Comparison of ENCODE assay signal across 15 cellular contexts in the genomic region with DNA sequence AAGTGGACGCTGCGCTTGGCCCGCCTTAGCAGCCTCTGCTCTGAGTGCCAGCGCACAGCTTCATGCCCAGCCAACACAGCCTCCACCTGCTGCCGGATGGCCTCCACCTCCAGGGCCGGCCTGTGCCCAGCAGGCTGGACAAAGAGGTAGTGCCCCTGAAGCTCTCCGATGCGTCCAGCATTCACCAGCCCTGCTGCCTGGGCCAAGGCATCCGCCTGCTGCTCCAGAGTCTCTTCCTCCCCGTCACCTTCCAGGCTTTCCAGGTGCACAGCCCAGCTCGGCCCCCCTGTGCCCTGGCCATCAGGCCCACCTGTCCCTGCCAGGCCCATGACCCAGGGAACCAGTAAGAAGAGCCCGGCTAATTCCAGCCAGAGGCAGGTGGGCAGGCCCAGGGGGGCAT. TPM values are rescaled to one million over a fixed set of nuclear protein-coding genes. Genes with fewer than 3 reads are reported as not detected.
DNase-seq lines count a peak whose midpoint lies in the region; ATAC-seq and TF ChIP-seq lines count a peak whose summit lies in the region.
"Had no signal": no experiment of that assay in that cellular context is flagged by ENCODE, and none has a peak within 500 bp of the region (broad histone marks: within the 10 kb centered on the region; RNA-seq: fewer than 3 reads in every experiment).

No MANE protein-coding gene starts in this region.

- no peaks in the 10 kb centered on the region for H3K27me3 ChIP-seq in BLaER1 treated with 17β-estradiol and CSF1 and Interleukin-3, amounts not matched to agents 10 nM and 100 nM
- H3K27me3 ChIP-seq in DND-41 (ENCODE audit: insufficient read depth, low read length, poor library complexity), result no peaks in the 10 kb centered on the region
- H3K27me3 ChIP-seq: esophagus muscularis mucosa had no signal

- peak overlapping the region in 9 of 11 experiments; percentile 29 to 95 (median 88); a peak in 12 of 22 replicates for H3K27ac ChIP-seq in BLaER1 treated with 17β-estradiol and CSF1 and Interleukin-3, amounts not matched to agents 10 nM and 100 nM
- H3K27ac ChIP-seq in DND-41 (ENCODE audit: low read length), result peak overlapping the region; percentile 84
- H3K27ac ChIP-seq: SK-N-MC had no signal

- no peaks in the 10 kb centered on the region for H3K9me3 Mint-ChIP-seq in activated naive CD4-positive, alpha-beta T cell treated with anti-CD3 and anti-CD28 coated beads, Interleukin-2, amount 50 U/mL, for 72 hours
- H3K9me3 Mint-ChIP-seq in naive B cell (no peaks in the 10 kb centered on the region), endothelial cell (ENCODE audit: unreplicated experiment) (no peaks in the 10 kb centered on the region)
- H3K9me3 Mint-ChIP-seq: WTC11 had no signal

- H3K36me3 ChIP-seq in BLaER1 treated with 17β-estradiol and CSF1 and Interleukin-3, amounts not matched to agents 10 nM and 100 nM, result peaks cover 50 to 59% (median 53%) of the 10 kb centered on the region in 11 experiments
- peaks cover 53% of the 10 kb centered on the region for H3K36me3 ChIP-seq in DND-41 (ENCODE audit: insufficient read depth, low read length)

- intact Hi-C loops in left colon (cut with DNase I, micrococcal nuclease), result loop anchor here (5.0 kb wide), 2 partner anchors 47 to 132 kb away; partner anchors contain the start of gene SIK3 (in 1 of the 2)

- TF ChIP-seq CTCF in DND-41 (IDR thresholded peaks at IDR 0.05; ENCODE audit: borderline replicate concordance, extremely low read depth, low read length, poor library complexity, severe bottlenecking) (no peak), endothelial cell (IDR thresholded peaks at IDR 0.05; ENCODE audit: unreplicated experiment) (no peak)

- H2AFZ ChIP-seq in DND-41 (ENCODE audit: low read depth, low read length), result no peak overlapping the region

- H3K36me3 Mint-ChIP-seq in activated naive CD4-positive, alpha-beta T cell treated with anti-CD3 and anti-CD28 coated beads, Interleukin-2, amount 50 U/mL, for 72 hours, result peaks cover 50 to 54% of the 10 kb centered on the region in 2 donors
- H3K36me3 Mint-ChIP-seq in naive B cell (peaks cover 10 to 23% of the 10 kb centered on the region in 2 donors), endothelial cell (ENCODE audit: low read depth, unreplicated experiment) (peaks cover 8% of the 10 kb centered on the region)

- H3K4me3 Mint-ChIP-seq in naive B cell, result peak overlapping the region in 6 of 8 donors; percentile 86 to 99 (median 96)
- no peak overlapping the region for H3K4me3 Mint-ChIP-seq in endothelial cell (ENCODE audit: unreplicated experiment)
- H3K4me3 Mint-ChIP-seq: WTC11 had no signal

- H3K27me3 Mint-ChIP-seq in naive B cell, result no peaks in the 10 kb centered on the region
- peaks cover 14% of the 10 kb centered on the region for H3K27me3 Mint-ChIP-seq in endothelial cell (ENCODE audit: unreplicated experiment)

- peak overlapping the region in 3 of 10 experiments; percentile 90 to 98 (median 94); a peak in 1 of 20 replicates for H3K4me3 ChIP-seq in BLaER1 treated with 17β-estradiol and CSF1 and Interleukin-3, amounts not matched to agents 10 nM and 100 nM
- H3K4me3 ChIP-seq in DND-41 (ENCODE audit: low read depth in 1 of 2, low read length in 2 of 2), result peak overlapping the region in 1 of 2 experiments; percentile 91; a peak in 1 of 4 replicates
- H3K4me3 ChIP-seq: esophagus muscularis mucosa, SK-N-MC had no signal

- peak overlapping the region in 10 of 11 experiments; percentile 25 to 95 (median 90); a peak in 18 of 22 replicates for H3K9ac ChIP-seq in BLaER1 treated with 17β-estradiol and CSF1 and Interleukin-3, amounts not matched to agents 10 nM and 100 nM
- peak overlapping the region; percentile 71 for H3K9ac ChIP-seq in DND-41 (ENCODE audit: low read depth, low read length)

- H3K4me1 Mint-ChIP-seq in naive B cell (peaks cover 35 to 63% (median 62%) of the 10 kb centered on the region in 3 donors), endothelial cell (ENCODE audit: unreplicated experiment) (peaks cover 34% of the 10 kb centered on the region)

- no peak for DNase-seq in DND-41
- DNase-seq in activated naive CD4-positive, alpha-beta T cell treated with anti-CD3 and anti-CD28 coated beads, Interleukin-2, amount 50 U/mL, for 72 hours (ENCODE audit: low spot score in 2 of 2), result no peak
- DNase-seq in naive B cell, result no peak
- DNase-seq in cerebellar cortex (ENCODE audit: low spot score), result no peak
- DNase-seq in endothelial cell (ENCODE audit: low spot score), result no peak
- DNase-seq in left colon, result no peak
- DNase-seq: GF-D8, NCI-H1105 treated with DMSO at 0.1 percent for 48 hours had no signal

- ATAC-seq in DND-41 (ENCODE audit: insufficient read depth, low read depth), result no peak
- ATAC-seq in activated naive CD4-positive, alpha-beta T cell treated with anti-CD3 and anti-CD28 coated beads, Interleukin-2, amount 50 U/mL, for 72 hours, result no peak
- ATAC-seq in naive B cell (ENCODE audit: low read depth in 2 of 2), result no peak
- no peak for ATAC-seq in HG03342 (IDR thresholded peaks at IDR 0.05; ENCODE audit: unreplicated experiment)
- ATAC-seq in left colon, result no peak
- ATAC-seq: HepG2, left lobe of liver, WTC11 had no signal

- H3K4me1 ChIP-seq in BLaER1 treated with 17β-estradiol and CSF1 and Interleukin-3, amounts not matched to agents 10 nM and 100 nM, result peaks cover 35 to 39% (median 37%) of the 10 kb centered on the region in 10 experiments
- peaks cover 43% of the 10 kb centered on the region for H3K4me1 ChIP-seq in DND-41 (ENCODE audit: insufficient read depth, low read length)

- H3K9me3 ChIP-seq in BLaER1 treated with 17β-estradiol and CSF1 and Interleukin-3, amounts not matched to agents 10 nM and 100 nM (replicated peaks in 1 of 11), result no peaks in the 10 kb centered on the region
- H3K9me3 ChIP-seq in DND-41 (ENCODE audit: insufficient read depth, low read length, severe bottlenecking), result no peaks in the 10 kb centered on the region
- H3K9me3 ChIP-seq: esophagus muscularis mucosa had no signal

- H3K27ac Mint-ChIP-seq in activated naive CD4-positive, alpha-beta T cell treated with anti-CD3 and anti-CD28 coated beads, Interleukin-2, amount 50 U/mL, for 72 hours, result peak overlapping the region; percentile 96 to 100
- peak overlapping the region in 3 of 6 donors; percentile 86 to 99 (median 92) for H3K27ac Mint-ChIP-seq in naive B cell
- no peak overlapping the region for H3K27ac Mint-ChIP-seq in endothelial cell (ENCODE audit: unreplicated experiment)

- H3K79me2 ChIP-seq in DND-41 (ENCODE audit: insufficient read depth, low read length), result peaks cover 53% of the 10 kb centered on the region

- H3K4me2 ChIP-seq in BLaER1 treated with 17β-estradiol and CSF1 and Interleukin-3, amounts not matched to agents 10 nM and 100 nM, result peak overlapping the region; percentile 92 to 100 (median 96)
- H3K4me2 ChIP-seq in DND-41 (ENCODE audit: insufficient read depth, low read length), result peak overlapping the region; percentile 83

- H4K20me1 ChIP-seq in BLaER1 treated with 17β-estradiol and CSF1 and Interleukin-3, amounts not matched to agents 10 nM and 100 nM, result peaks cover 0 to 51% (median 21%) of the 10 kb centered on the region in 11 experiments; a peak in 18 of 22 replicates
- H4K20me1 ChIP-seq in DND-41 (ENCODE audit: insufficient read depth, low read length), result peaks cover 19% of the 10 kb centered on the region

RNA-seq across cellular contexts. Expression of gene PCSK7, which starts 2.5 kb away (rescaled TPM):
- total RNA-seq in activated naive CD4-positive, alpha-beta T cell treated with anti-CD3 and anti-CD28 coated beads, Interleukin-2, amount 50 U/mL, for 72 hours, result 100 to 1,000 TPM; 126 to 201 TPM
- 10 to 100 TPM; 27.8 to 61.9 (median 32.2) TPM for polyA plus RNA-seq in naive B cell (ENCODE audit: low read depth in 6 of 6)
- total RNA-seq in endothelial cell (ENCODE audit: unreplicated experiment) (93.6 TPM), left colon (100 to 1,000 TPM; 153 to 232 TPM)

RNA-seq across cellular contexts. Expression of gene RNF214, which starts 3.1 kb away (rescaled TPM):
- 10 to 100 TPM; 13.3 to 21.6 TPM for total RNA-seq in activated naive CD4-positive, alpha-beta T cell treated with anti-CD3 and anti-CD28 coated beads, Interleukin-2, amount 50 U/mL, for 72 hours
- 10 to 100 TPM in 4 of 6 donors, 1 to 10 TPM in 2; 1.4 to 15.5 (median 13.4) TPM for polyA plus RNA-seq in naive B cell (ENCODE audit: low read depth in 6 of 6)
- 37.1 TPM for total RNA-seq in endothelial cell (ENCODE audit: unreplicated experiment)
- 10 to 100 TPM; 17.4 to 17.8 TPM for total RNA-seq in left colon

RNA-seq across cellular contexts. Expression of gene TAGLN, which starts 30.2 kb away (rescaled TPM):
- total RNA-seq in activated naive CD4-positive, alpha-beta T cell treated with anti-CD3 and anti-CD28 coated beads, Interleukin-2, amount 50 U/mL, for 72 hours, result 1 to 10 TPM; 1.5 to 5.4 TPM
- polyA plus RNA-seq in naive B cell (ENCODE audit: low read depth in 6 of 6), result 10 to 100 TPM in 2 of 6 donors, 1 to 10 TPM in 3, not detected in 1; 5.2 to 11.5 (median 6.8) TPM
- total RNA-seq in endothelial cell (ENCODE audit: unreplicated experiment), result 25.4 TPM
- 100 to 1,000 TPM in 1 of 2 donors, 10 to 100 TPM in 1; 64.6 to 747 TPM for total RNA-seq in left colon

RNA-seq across cellular contexts. Expression of gene SIDT2, which starts 50.9 kb away (rescaled TPM):
- 10 to 100 TPM; 20.9 to 32.0 TPM for total RNA-seq in activated naive CD4-positive, alpha-beta T cell treated with anti-CD3 and anti-CD28 coated beads, Interleukin-2, amount 50 U/mL, for 72 hours
- 100 to 1,000 TPM in 1 of 6 donors, 10 to 100 TPM in 5; 19.2 to 126 (median 80.7) TPM for polyA plus RNA-seq in naive B cell (ENCODE audit: low read depth in 6 of 6)
- total RNA-seq in endothelial cell (ENCODE audit: unreplicated experiment) (41.3 TPM), left colon (10 to 100 TPM; 70.9 to 79.1 TPM)
